26 cellular contexts compared by ENCODE assay signal in the genomic region with DNA sequence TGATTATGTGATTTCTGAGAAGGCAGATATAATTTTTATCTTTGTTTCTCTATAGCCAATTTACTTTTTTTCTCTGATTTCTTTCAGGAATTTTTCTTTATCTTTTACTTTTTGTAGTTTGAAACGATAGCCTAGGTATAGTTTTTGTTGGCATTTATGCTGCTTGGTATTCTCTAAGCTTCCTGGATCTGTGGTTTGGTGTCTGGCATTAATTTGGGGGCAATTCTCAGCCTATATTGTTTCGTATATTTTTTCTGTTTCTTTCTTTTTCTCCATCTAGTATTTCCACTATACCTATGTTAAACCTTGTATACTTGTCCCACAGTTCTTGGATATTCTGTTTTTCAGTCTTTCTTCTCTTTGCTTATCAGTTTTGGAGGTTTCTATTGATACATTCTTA.
"Had no signal": no experiment of that assay in that cellular context is flagged by ENCODE, and none has a peak within 500 bp of the region (broad histone marks: within the 10 kb centered on the region; RNA-seq: fewer than 3 reads in every experiment).

No MANE protein-coding gene starts in this region.

- H3K36me3 ChIP-seq: stomach, suprapubic skin, thoracic aorta, thyroid gland, tibial artery, tibial nerve, transverse colon, upper lobe of left lung, upper lobe of right lung, uterus, vagina had no signal

- H3K27me3 ChIP-seq: stomach, suprapubic skin, testis, thyroid gland, tibial artery, tibial nerve, transverse colon, upper lobe of left lung, upper lobe of right lung, uterus, vagina had no signal

- H3K4me3 ChIP-seq: stomach, suprapubic skin, testis, thoracic aorta, thyroid gland, tibial artery, tibial nerve, transverse colon, upper lobe of left lung, upper lobe of right lung, uterus, vagina had no signal

- H3K9me3 ChIP-seq: suprapubic skin, testis, thoracic aorta, thyroid gland, transverse colon, uterus, vagina had no signal

- ATAC-seq: stimulated activated effector memory CD8-positive, alpha-beta T cell treated with anti-CD3 and anti-CD28 coated beads, Interleukin-12 subunit alpha, Interleukin-12 subunit beta, amount 100 ng/mL, for 72 hours; stimulated activated memory B cell treated with anti-CD40 and anti-IgM and Interleukin-4, amounts not matched to agents 10 μg/mL and 1 μg/mL and 100 μg/mL, for 72 hours; stimulated activated naive CD8-positive, alpha-beta T cell treated with anti-CD3 and anti-CD28 coated beads, Interleukin-15, amount 100 ng/mL, for 72 hours; stimulated activated naive CD8-positive, alpha-beta T cell treated with anti-CD3 and anti-CD28 coated beads, Interleukin-15, Interleukin-2, amounts not matched to agents 100 U/mL and 50 U/mL, for 24 hours; upper lobe of right lung had no signal

- H3K4me1 ChIP-seq: upper lobe of right lung, uterus had no signal

- DNase-seq: stimulated activated CD4-positive, alpha-beta T cell treated with anti-CD3 and anti-CD28 coated beads, Interleukin-2, amount 100 ng/mL, for 48 hours; stimulated activated CD4-positive, alpha-beta T cell treated with anti-CD3 and anti-CD28 coated beads, Interleukin-4, amount 100 ng/mL, for 1 hour; stimulated activated CD4-positive, alpha-beta T cell treated with anti-CD3 and anti-CD28 coated beads, Interleukin-4, amount 100 ng/mL, for 24 hours; stimulated activated CD4-positive, alpha-beta T cell treated with anti-CD3 and anti-CD28 coated beads, Interleukin-4, amount 100 ng/mL, for 4 hours; stimulated activated CD8-positive, alpha-beta memory T cell treated with anti-CD3 and anti-CD28 coated beads, Interleukin-4, amount 100 ng/mL, for 48 hours; stimulated activated naive B cell treated with anti-CD40 and anti-IgM and Interleukin-4, amounts not matched to agents 10 μg/mL and 1 μg/mL and 100 μg/mL, for 72 hours; stimulated activated naive CD4-positive, alpha-beta T cell; stimulated activated naive CD4-positive, alpha-beta T cell treated with Interleukin-2 at 50 U/mL for 16 hours; stimulated activated naive CD8-positive, alpha-beta T cell treated with anti-CD3 and anti-CD28 coated beads, Interleukin-15, amount 100 ng/mL, for 72 hours; stimulated activated naive CD8-positive, alpha-beta T cell treated with anti-CD3 and anti-CD28 coated beads, Interleukin-15, Interleukin-2, amounts not matched to agents 100 U/mL and 50 U/mL, for 24 hours; stomach; substantia nigra; testis; thyroid gland; tibial artery; transverse colon; trophoblast cell; upper lobe of left lung; upper lobe of right lung; uterus had no signal

- H3K27ac ChIP-seq: stomach, suprapubic skin, testis, thoracic aorta, thyroid gland, tibial artery, tibial nerve, transverse colon, upper lobe of left lung, upper lobe of right lung, uterus, vagina had no signal
